Comparison of ENCODE assay signal across 10 cellular contexts in the genomic region with DNA sequence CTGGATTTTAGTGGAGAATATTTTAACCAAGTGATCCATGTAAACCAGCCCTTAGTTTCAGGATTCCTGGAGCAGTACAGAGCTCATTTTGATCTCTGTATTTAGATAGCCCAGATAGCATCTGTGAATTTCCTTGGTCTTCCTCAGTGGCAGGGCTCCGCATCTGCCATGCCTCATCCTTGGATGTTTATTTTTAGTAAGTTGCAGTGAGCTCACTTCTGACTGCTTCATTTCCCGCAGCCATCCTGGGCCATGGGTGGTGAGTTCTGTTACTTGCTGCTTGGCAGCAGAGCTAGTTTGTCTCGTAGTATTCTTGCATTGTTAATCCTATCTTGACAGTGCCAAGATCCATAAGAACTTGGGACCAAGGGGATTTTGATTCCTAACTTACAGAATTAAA. TPM values are rescaled to one million over a fixed set of nuclear protein-coding genes. Genes with fewer than 3 reads are reported as not detected.
DNase-seq lines count a peak whose midpoint lies in the region; ATAC-seq and TF ChIP-seq lines count a peak whose summit lies in the region.
"Had no signal": no experiment of that assay in that cellular context is flagged by ENCODE, and none has a peak within 500 bp of the region (broad histone marks: within the 10 kb centered on the region; RNA-seq: fewer than 3 reads in every experiment).

No MANE protein-coding gene starts in this region.

- WGBS in mesodermal cell (ENCODE audit: insufficient coverage in 2 of 2), 2 experiments: 67% methylated on average over 1 of the region's 3 CpGs; no CpG with 5 or more reads in 1 of the 2 experiments
- 2 to 5% methylated on average over 3 of the region's 3 CpGs for WGBS in aorta, 2 donors
- 83 to 96% methylated on average over 1 to 3 of the region's 3 CpGs for WGBS in endodermal cell (ENCODE audit: insufficient coverage in 1 of 2, insufficient read length in 1 of 2), 2 experiments

- no peaks in the 10 kb centered on the region for H3K9me3 Mint-ChIP-seq in endodermal cell
- H3K9me3 Mint-ChIP-seq: natural killer cell had no signal

- H3K4me3 ChIP-seq in mesodermal cell (ENCODE audit: extremely low read depth, insufficient read depth, low read length, poor library complexity, severe bottlenecking): no peak overlapping the region
- no peak overlapping the region for H3K4me3 ChIP-seq in aorta (ENCODE audit: low read length in 2 of 2)
- H3K4me3 ChIP-seq in endodermal cell (ENCODE audit: low read length): no peak overlapping the region
- H3K4me3 ChIP-seq: BLaER1 had no signal

- ATAC-seq in Right ventricle myocardium superior (ENCODE audit: poor library complexity) (peak; percentile 62), Right ventricle myocardium inferior (no peak), aorta (ENCODE audit: low FRiP score) (peak; percentile 61), HG02852 (IDR thresholded peaks at IDR 0.05; ENCODE audit: unreplicated experiment) (no peak), HG02885 (IDR thresholded peaks at IDR 0.05; ENCODE audit: poor library complexity, unreplicated experiment) (no peak)
- ATAC-seq: natural killer cell had no signal

- intact Hi-C loops in Right ventricle myocardium superior (cut with DNase I) (no loop called here), Right ventricle myocardium inferior (cut with DNase I) (loop anchor here (1.0 kb wide), 1 partner anchor 32 kb away; no protein-coding TSS in a partner anchor), aorta (cut with DNase I) (loop anchor here in 1 of 2 donors (5.0 kb wide), 1 partner anchor 47 kb away; a partner anchor contains a TSS)

- H3K9me3 ChIP-seq in mesodermal cell (ENCODE audit: control insufficient read depth, low read length) (no peaks in the 10 kb centered on the region), aorta (ENCODE audit: control insufficient read depth, low read length) (no peaks in the 10 kb centered on the region), endodermal cell (ENCODE audit: control insufficient read depth, low read length) (no peaks in the 10 kb centered on the region)
- H3K9me3 ChIP-seq: BLaER1 had no signal

- H3K36me3 ChIP-seq in mesodermal cell (ENCODE audit: control insufficient read depth, insufficient read depth, low read length) (peaks cover 80% of the 10 kb centered on the region), aorta (ENCODE audit: control insufficient read depth in 1 of 2, insufficient read depth in 2 of 2, low read length in 1 of 2) (peaks cover 0 to 3% of the 10 kb centered on the region in 2 donors), endodermal cell (ENCODE audit: control insufficient read depth, insufficient read depth, low read length) (peaks cover 95% of the 10 kb centered on the region)

- H3K27ac Mint-ChIP-seq in endodermal cell: no peak overlapping the region

- H3K27me3 Mint-ChIP-seq in endodermal cell (ENCODE audit: insufficient read depth): no peaks in the 10 kb centered on the region

- peaks cover 40% of the 10 kb centered on the region for H3K4me1 ChIP-seq in mesodermal cell (ENCODE audit: control insufficient read depth, insufficient read depth, low read length, poor library complexity, severe bottlenecking)
- H3K4me1 ChIP-seq in aorta (ENCODE audit: control insufficient read depth in 1 of 2, insufficient read depth in 2 of 2, low read length in 2 of 2): peaks cover 1 to 6% of the 10 kb centered on the region in 2 donors
- peaks cover 5% of the 10 kb centered on the region for H3K4me1 ChIP-seq in endodermal cell (ENCODE audit: control insufficient read depth, insufficient read depth, low read length)

- H3K4me1 Mint-ChIP-seq in endodermal cell: peaks cover 5% of the 10 kb centered on the region

- H3K27ac ChIP-seq in cingulate gyrus (ENCODE audit: low read depth, low read length) (peak overlapping the region; percentile 69), mesodermal cell (ENCODE audit: low read depth, low read length, severe bottlenecking) (peak overlapping the region; percentile 93), aorta (ENCODE audit: low read depth in 1 of 2, low read length in 2 of 2) (no peak overlapping the region), endodermal cell (ENCODE audit: low read depth, low read length) (no peak overlapping the region)
- H3K27ac ChIP-seq: BLaER1 had no signal

- no peak for TF ChIP-seq CTCF in endodermal cell (conservative IDR thresholded peaks at IDR 0.05)

- H3K4me3 Mint-ChIP-seq in endodermal cell: no peak overlapping the region
- H3K4me3 Mint-ChIP-seq: natural killer cell had no signal

- peaks cover 70% of the 10 kb centered on the region for H3K36me3 Mint-ChIP-seq in endodermal cell (ENCODE audit: low read depth)

- H3K27me3 ChIP-seq in aorta (ENCODE audit: control insufficient read depth in 1 of 2, insufficient read depth in 2 of 2, low read length in 1 of 2) (no peaks in the 10 kb centered on the region), endodermal cell (ENCODE audit: control insufficient read depth, insufficient read depth, low read length, poor library complexity, severe bottlenecking) (no peaks in the 10 kb centered on the region)
- H3K27me3 ChIP-seq: BLaER1 had no signal

- no peak for DNase-seq in Right ventricle myocardium superior
- DNase-seq in Right ventricle myocardium inferior (ENCODE audit: missing footprints): no peak
- DNase-seq in aorta: no peak
- DNase-seq in endodermal cell: no peak
- DNase-seq: natural killer cell had no signal

- H3K9ac ChIP-seq in endodermal cell (ENCODE audit: extremely low read depth, low read length, poor library complexity, severe bottlenecking): no peak overlapping the region
- H3K9ac ChIP-seq: BLaER1 had no signal

RNA-seq across cellular contexts. Expression of a gene that starts 33.7 kb away (rescaled TPM):
- total RNA-seq in Right ventricle myocardium superior: 113 TPM
- 114 TPM for total RNA-seq in Right ventricle myocardium inferior
- 274 TPM for polyA plus RNA-seq in mesodermal cell (2013, experiment 1 of 2)
- 263 TPM for polyA plus RNA-seq in mesodermal cell (2013, experiment 2 of 2)
- 100 to 1,000 TPM; 152 to 202 TPM for total RNA-seq in aorta
- 100 to 1,000 TPM in 1 of 2 donors, 10 to 100 TPM in 1; 52.5 to 150 TPM for polyA plus RNA-seq in aorta
- 100 to 1,000 TPM; 259 to 319 TPM for total RNA-seq in endodermal cell
- polyA plus RNA-seq in endodermal cell (2013, experiment 1 of 2): 272 TPM
- polyA plus RNA-seq in endodermal cell (2013, experiment 2 of 2): 254 TPM

RNA-seq across cellular contexts. Expression of a gene that starts 45.1 kb away (rescaled TPM):
- total RNA-seq in Right ventricle myocardium superior (1.7 TPM), Right ventricle myocardium inferior (2.5 TPM), aorta (1 to 10 TPM; 7.9 to 9.9 TPM), endodermal cell (10 to 100 TPM; 12.1 to 12.8 TPM)
- 16.6 TPM for polyA plus RNA-seq in mesodermal cell (2013, experiment 1 of 2)
- 19.4 TPM for polyA plus RNA-seq in mesodermal cell (2013, experiment 2 of 2)
- 1 to 10 TPM; 5.4 to 9.2 TPM for polyA plus RNA-seq in aorta
- polyA plus RNA-seq in endodermal cell (2013, experiment 1 of 2): 26.3 TPM
- 20.7 TPM for polyA plus RNA-seq in endodermal cell (2013, experiment 2 of 2)

Comparison
In these comparisons a context has a peak if more than half of its experiments do, and no peak if none do; other contexts are left out.
1. ATAC-seq: peak in Right ventricle myocardium superior (single experiment) and aorta (single experiment); none in Right ventricle myocardium inferior (single experiment), HG02852 (single experiment) and HG02885 (single experiment).
2. H3K27ac ChIP-seq: peak in cingulate gyrus (single experiment) and mesodermal cell (single experiment); none in aorta (0 of 2) and endodermal cell (single experiment).